Comparison of ENCODE assay signal across 1 cellular context in genomic region chr6:104537185-104537584, GRCh38.
TF ChIP-seq lines count a peak whose summit lies in the region.

No MANE protein-coding gene starts in this region.

TF ChIP-seq in HepG2, 621 proteins besides CTCF, POLR2A, EP300 and RAD21 (continued from another document):
- no peak for TF ChIP-seq KIAA2018 (CRISPR knock-in tag; IDR thresholded peaks at IDR 0.05; ENCODE audit: borderline replicate concordance)
- TF ChIP-seq ZNF572 (CRISPR knock-in tag; IDR thresholded peaks at IDR 0.05), result no peak
- no peak for TF ChIP-seq ZNF10 (CRISPR knock-in tag; IDR thresholded peaks at IDR 0.05; ENCODE audit: borderline replicate concordance, low read depth)
- TF ChIP-seq PATZ1 (CRISPR knock-in tag; IDR thresholded peaks at IDR 0.05), result no peak
- TF ChIP-seq SATB2 (CRISPR knock-in tag; IDR thresholded peaks at IDR 0.05), result no peak
- no peak for TF ChIP-seq ZNF510 (CRISPR knock-in tag; IDR thresholded peaks at IDR 0.05; ENCODE audit: low read depth)
- TF ChIP-seq ZBTB44 (CRISPR knock-in tag; IDR thresholded peaks at IDR 0.05), result no peak
- TF ChIP-seq HNRNPK (IDR thresholded peaks at IDR 0.05; ENCODE audit: low read depth, low read length, poor library complexity, severe bottlenecking), result no peak
- no peak for TF ChIP-seq ASH2L (IDR thresholded peaks at IDR 0.05; ENCODE audit: insufficient read length, low read depth, low read length)
- TF ChIP-seq ZNF841 (CRISPR knock-in tag; IDR thresholded peaks at IDR 0.05; ENCODE audit: borderline replicate concordance), result no peak
- no peak for TF ChIP-seq FOXO1 (CRISPR knock-in tag; IDR thresholded peaks at IDR 0.05)
- TF ChIP-seq MYPOP (CRISPR knock-in tag; IDR thresholded peaks at IDR 0.05), result no peak
